ENCODE assay signal across 2 cellular contexts in genomic region chr2:120910956-120911951, GRCh38.
TF ChIP-seq lines count a peak whose summit lies in the region.

No MANE protein-coding gene starts in this region.

TF ChIP-seq in endothelial cell of umbilical vein, 7 proteins besides CTCF, POLR2A, EP300 and RAD21 (continued from another document):
- TF ChIP-seq FOS (IDR thresholded peaks at IDR 0.05; ENCODE audit: borderline replicate concordance, insufficient read depth, low read length) = no peak
- TF ChIP-seq MYC (IDR thresholded peaks at IDR 0.05; ENCODE audit: low read depth, low read length) = no peak
- no peak for TF ChIP-seq JUN (IDR thresholded peaks at IDR 0.05; ENCODE audit: borderline replicate concordance, insufficient read depth, insufficient read length, low read depth)
- TF ChIP-seq EZH2 (IDR thresholded peaks at IDR 0.05; ENCODE audit: borderline replicate concordance, low read depth, low read length, severe bottlenecking) = no peak

TF ChIP-seq in HepG2, 621 proteins besides CTCF, POLR2A, EP300 and RAD21 (continued from another document):
- TF ChIP-seq ZNF687 (CRISPR knock-in tag; IDR thresholded peaks at IDR 0.05) (no peak), ZNF333 (CRISPR knock-in tag; IDR thresholded peaks at IDR 0.05; ENCODE audit: borderline replicate concordance) (no peak), KLF9 (CRISPR knock-in tag; IDR thresholded peaks at IDR 0.05; ENCODE audit: low read depth) (no peak), RELA (CRISPR knock-in tag; IDR thresholded peaks at IDR 0.05) (no peak), ETV5 (CRISPR knock-in tag; IDR thresholded peaks at IDR 0.05; ENCODE audit: borderline replicate concordance) (no peak), AFF4 (CRISPR knock-in tag; IDR thresholded peaks at IDR 0.05) (no peak), TAF1 (CRISPR knock-in tag; IDR thresholded peaks at IDR 0.05) (no peak), ZNF740 (CRISPR knock-in tag; IDR thresholded peaks at IDR 0.05) (no peak), ZNF138 (CRISPR knock-in tag; IDR thresholded peaks at IDR 0.05; ENCODE audit: low read depth) (no peak), ZNF558 (CRISPR knock-in tag; IDR thresholded peaks at IDR 0.05; ENCODE audit: borderline replicate concordance) (no peak), HCFC1 (IDR thresholded peaks at IDR 0.05; ENCODE audit: low read depth, low read length) (no peak), SATB2 (CRISPR knock-in tag; IDR thresholded peaks at IDR 0.05) (no peak), ZNF431 (CRISPR knock-in tag; IDR thresholded peaks at IDR 0.05; ENCODE audit: borderline replicate concordance, low read depth) (no peak), ZNF253 (CRISPR knock-in tag; IDR thresholded peaks at IDR 0.05; ENCODE audit: borderline replicate concordance) (no peak)
- TF ChIP-seq, protein P1, sequence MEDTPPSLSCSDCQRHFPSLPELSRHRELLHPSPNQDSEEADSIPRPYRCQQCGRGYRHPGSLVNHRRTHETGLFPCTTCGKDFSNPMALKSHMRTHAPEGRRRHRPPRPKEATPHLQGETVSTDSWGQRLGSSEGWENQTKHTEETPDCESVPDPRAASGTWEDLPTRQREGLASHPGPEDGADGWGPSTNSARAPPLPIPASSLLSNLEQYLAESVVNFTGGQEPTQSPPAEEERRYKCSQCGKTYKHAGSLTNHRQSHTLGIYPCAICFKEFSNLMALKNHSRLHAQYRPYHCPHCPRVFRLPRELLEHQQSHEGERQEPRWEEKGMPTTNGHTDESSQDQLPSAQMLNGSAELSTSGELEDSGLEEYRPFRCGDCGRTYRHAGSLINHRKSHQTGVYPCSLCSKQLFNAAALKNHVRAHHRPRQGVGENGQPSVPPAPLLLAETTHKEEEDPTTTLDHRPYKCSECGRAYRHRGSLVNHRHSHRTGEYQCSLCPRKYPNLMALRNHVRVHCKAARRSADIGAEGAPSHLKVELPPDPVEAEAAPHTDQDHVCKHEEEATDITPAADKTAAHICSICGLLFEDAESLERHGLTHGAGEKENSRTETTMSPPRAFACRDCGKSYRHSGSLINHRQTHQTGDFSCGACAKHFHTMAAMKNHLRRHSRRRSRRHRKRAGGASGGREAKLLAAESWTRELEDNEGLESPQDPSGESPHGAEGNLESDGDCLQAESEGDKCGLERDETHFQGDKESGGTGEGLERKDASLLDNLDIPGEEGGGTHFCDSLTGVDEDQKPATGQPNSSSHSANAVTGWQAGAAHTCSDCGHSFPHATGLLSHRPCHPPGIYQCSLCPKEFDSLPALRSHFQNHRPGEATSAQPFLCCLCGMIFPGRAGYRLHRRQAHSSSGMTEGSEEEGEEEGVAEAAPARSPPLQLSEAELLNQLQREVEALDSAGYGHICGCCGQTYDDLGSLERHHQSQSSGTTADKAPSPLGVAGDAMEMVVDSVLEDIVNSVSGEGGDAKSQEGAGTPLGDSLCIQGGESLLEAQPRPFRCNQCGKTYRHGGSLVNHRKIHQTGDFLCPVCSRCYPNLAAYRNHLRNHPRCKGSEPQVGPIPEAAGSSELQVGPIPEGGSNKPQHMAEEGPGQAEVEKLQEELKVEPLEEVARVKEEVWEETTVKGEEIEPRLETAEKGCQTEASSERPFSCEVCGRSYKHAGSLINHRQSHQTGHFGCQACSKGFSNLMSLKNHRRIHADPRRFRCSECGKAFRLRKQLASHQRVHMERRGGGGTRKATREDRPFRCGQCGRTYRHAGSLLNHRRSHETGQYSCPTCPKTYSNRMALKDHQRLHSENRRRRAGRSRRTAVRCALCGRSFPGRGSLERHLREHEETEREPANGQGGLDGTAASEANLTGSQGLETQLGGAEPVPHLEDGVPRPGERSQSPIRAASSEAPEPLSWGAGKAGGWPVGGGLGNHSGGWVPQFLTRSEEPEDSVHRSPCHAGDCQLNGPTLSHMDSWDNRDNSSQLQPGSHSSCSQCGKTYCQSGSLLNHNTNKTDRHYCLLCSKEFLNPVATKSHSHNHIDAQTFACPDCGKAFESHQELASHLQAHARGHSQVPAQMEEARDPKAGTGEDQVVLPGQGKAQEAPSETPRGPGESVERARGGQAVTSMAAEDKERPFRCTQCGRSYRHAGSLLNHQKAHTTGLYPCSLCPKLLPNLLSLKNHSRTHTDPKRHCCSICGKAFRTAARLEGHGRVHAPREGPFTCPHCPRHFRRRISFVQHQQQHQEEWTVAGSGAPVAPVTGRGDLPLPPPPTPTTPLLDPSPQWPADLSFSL (CRISPR knock-in tag; IDR thresholded peaks at IDR 0.05) = no peak
- TF ChIP-seq, protein P2, sequence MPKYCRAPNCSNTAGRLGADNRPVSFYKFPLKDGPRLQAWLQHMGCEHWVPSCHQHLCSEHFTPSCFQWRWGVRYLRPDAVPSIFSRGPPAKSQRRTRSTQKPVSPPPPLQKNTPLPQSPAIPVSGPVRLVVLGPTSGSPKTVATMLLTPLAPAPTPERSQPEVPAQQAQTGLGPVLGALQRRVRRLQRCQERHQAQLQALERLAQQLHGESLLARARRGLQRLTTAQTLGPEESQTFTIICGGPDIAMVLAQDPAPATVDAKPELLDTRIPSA (CRISPR knock-in tag; IDR thresholded peaks at IDR 0.05; ENCODE audit: borderline replicate concordance) = no peak
- TF ChIP-seq, protein P3, sequence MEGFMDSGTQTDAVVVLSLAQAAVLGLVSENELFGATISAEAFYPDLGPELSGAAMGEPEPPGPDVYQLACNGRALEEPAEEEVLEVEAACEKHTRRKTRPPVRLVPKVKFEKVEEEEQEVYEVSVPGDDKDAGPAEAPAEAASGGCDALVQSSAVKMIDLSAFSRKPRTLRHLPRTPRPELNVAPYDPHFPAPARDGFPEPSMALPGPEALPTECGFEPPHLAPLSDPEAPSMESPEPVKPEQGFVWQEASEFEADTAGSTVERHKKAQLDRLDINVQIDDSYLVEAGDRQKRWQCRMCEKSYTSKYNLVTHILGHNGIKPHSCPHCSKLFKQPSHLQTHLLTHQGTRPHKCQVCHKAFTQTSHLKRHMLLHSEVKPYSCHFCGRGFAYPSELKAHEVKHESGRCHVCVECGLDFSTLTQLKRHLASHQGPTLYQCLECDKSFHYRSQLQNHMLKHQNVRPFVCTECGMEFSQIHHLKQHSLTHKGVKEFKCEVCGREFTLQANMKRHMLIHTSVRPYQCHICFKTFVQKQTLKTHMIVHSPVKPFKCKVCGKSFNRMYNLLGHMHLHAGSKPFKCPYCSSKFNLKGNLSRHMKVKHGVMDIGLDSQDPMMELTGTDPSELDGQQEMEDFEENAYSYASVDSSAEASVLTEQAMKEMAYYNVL (CRISPR knock-in tag; IDR thresholded peaks at IDR 0.05; ENCODE audit: borderline replicate concordance) = no peak
TF ChIP-seq in HepG2: peak in this region for 0.
